8 cellular contexts compared by ENCODE assay signal in the genomic region with DNA sequence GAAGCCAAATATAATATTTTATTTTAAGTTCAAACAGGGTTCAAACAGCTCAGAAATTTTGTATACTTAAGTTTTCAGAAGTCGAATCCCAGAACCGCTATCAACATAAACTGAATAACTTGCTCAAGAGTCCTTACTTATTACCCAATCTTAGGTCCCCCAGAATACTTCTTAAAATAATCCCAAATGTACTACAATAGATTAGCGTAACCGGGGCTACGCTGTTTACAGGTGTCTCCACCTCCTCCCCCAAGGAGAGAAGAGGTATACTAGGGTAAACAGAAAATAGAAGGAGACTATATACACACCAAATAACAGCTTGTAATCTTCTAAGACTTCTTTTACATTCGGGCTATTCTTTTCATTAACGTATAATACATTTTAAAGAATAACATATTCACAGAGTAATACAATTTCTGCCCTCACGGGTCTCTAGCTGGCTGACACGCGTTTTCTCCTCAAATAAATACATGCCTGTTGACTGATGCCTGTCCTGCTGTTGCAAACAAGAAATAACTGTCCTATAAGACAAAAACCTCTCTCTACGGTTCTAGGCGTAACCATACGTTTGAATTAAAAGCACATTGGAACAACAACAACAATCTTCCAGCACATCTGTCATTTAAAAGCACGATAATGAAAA. TPM values are rescaled to one million over a fixed set of nuclear protein-coding genes. Genes with fewer than 3 reads are reported as not detected.
DNase-seq lines count a peak whose midpoint lies in the region; ATAC-seq and TF ChIP-seq lines count a peak whose summit lies in the region.

No MANE protein-coding gene starts in this region.

- DNase-seq in CD8-positive, alpha-beta T cell: no peak
- DNase-seq in HuH-7.5 (ENCODE audit: low spot score) (peak; percentile 22), hepatocyte (ENCODE audit: low spot score) (peak; percentile 14), smooth muscle cell (lab: John Stamatoyannopoulos, UW; ENCODE audit: unreplicated experiment) (no peak), DMS153 treated with DMSO at 0.1 percent for 48 hours (lab: John Stamatoyannopoulos, UW; ENCODE audit: unreplicated experiment) (no peak), NCI-H446 (lab: John Stamatoyannopoulos, UW) (no peak)
- no peak for DNase-seq in activated T-helper 1 cell treated with anti-CD3 and anti-CD28 coated beads, Interleukin-12 subunit alpha, Interleukin-12 subunit beta, Interleukin-2, Interleukin-4 antibody, amounts not matched to agents 30 ng/mL and 10 ng/mL and 1 ng/mL, durations not matched to agents 14 hours and 24 hours and 36 hours (ENCODE audit: low spot score)

- H3K4me1 ChIP-seq in CD8-positive, alpha-beta T cell (ENCODE audit: insufficient read depth, low read length): peaks cover 31% of the 10 kb centered on the region
- H3K4me1 ChIP-seq in hepatocyte (ENCODE audit: insufficient read depth) (peaks cover 13% of the 10 kb centered on the region), smooth muscle cell (ENCODE audit: low read depth) (peaks cover 8% of the 10 kb centered on the region)

- no peaks in the 10 kb centered on the region for H3K36me3 ChIP-seq in CD8-positive, alpha-beta T cell (ENCODE audit: insufficient read depth, low read length)
- H3K36me3 ChIP-seq in hepatocyte (replicated peaks; ENCODE audit: insufficient read depth, low read depth) (no peaks in the 10 kb centered on the region), smooth muscle cell (ENCODE audit: low read depth) (no peaks in the 10 kb centered on the region)

- H3K9me3 Mint-ChIP-seq in CD8-positive, alpha-beta T cell: no peaks in the 10 kb centered on the region
- H3K9me3 Mint-ChIP-seq in activated T-helper 1 cell treated with anti-CD3 and anti-CD28 coated beads, Interleukin-12 subunit alpha, Interleukin-12 subunit beta, Interleukin-2, Interleukin-4 antibody, amounts not matched to agents 30 ng/mL and 10 ng/mL and 1 ng/mL, durations not matched to agents 14 hours and 24 hours and 36 hours: no peaks in the 10 kb centered on the region

- WGBS in hepatocyte (ENCODE audit: low lambda C conversion rate, missing lambda C conversion rate): 11% methylated on average over 14 of the region's 14 CpGs
- WGBS in smooth muscle cell (ENCODE audit: low lambda C conversion rate): 25% methylated on average over 14 of the region's 14 CpGs

- intact Hi-C loops in CD8-positive, alpha-beta T cell (cut with DNase I, micrococcal nuclease): loop anchor here (2.0 to 5.0 kb wide), 3 partner anchors 34 to 179 kb away; partner anchors contain the start of gene INTS14 (in 2 of the 2)
- intact Hi-C loops in activated T-helper 1 cell treated with anti-CD3 and anti-CD28 coated beads, Interleukin-12 subunit alpha, Interleukin-12 subunit beta, Interleukin-2, Interleukin-4 antibody, amounts not matched to agents 30 ng/mL and 10 ng/mL and 1 ng/mL, durations not matched to agents 14 hours and 24 hours and 36 hours (cut with micrococcal nuclease): loop anchor here (2.0 to 10.0 kb wide), 3 partner anchors 260 to 896 kb away; partner anchors contain the start of genes HACD3 and MAP2K1

- no peaks in the 10 kb centered on the region for H3K9me2 ChIP-seq in hepatocyte (replicated peaks; ENCODE audit: insufficient read depth)

- POLR2A ChIA-PET in CD8-positive, alpha-beta T cell (lab: Charles Lee): interaction anchor here (0.7 to 4.4 kb wide), 16 partner anchors 8 to 78 kb away, joined by 3 to 53 read pairs (median 8); partner anchors contain the start of gene RAB11A

- no peaks in the 10 kb centered on the region for H3F3A ChIP-seq in smooth muscle cell (ENCODE audit: low read depth)

- H3K4me2 ChIP-seq in hepatocyte: peak overlapping the region; percentile 78
- H3K4me2 ChIP-seq in smooth muscle cell: peak overlapping the region; percentile 92

- CTCF ChIA-PET in CD8-positive, alpha-beta T cell (lab: Charles Lee): interaction anchor here (1.3 to 5.1 kb wide), 8 partner anchors 11 to 90 kb away, joined by 3 to 27 read pairs (median 5); no protein-coding TSS in a partner anchor

- H3K27me3 ChIP-seq in CD8-positive, alpha-beta T cell (ENCODE audit: insufficient read depth, low read length): no peaks in the 10 kb centered on the region
- H3K27me3 ChIP-seq in hepatocyte: no peaks in the 10 kb centered on the region
- H3K27me3 ChIP-seq in smooth muscle cell (ENCODE audit: low read depth): no peaks in the 10 kb centered on the region

- ATAC-seq in CD8-positive, alpha-beta T cell: no peak
- no peak for ATAC-seq in GM21447 (IDR thresholded peaks at IDR 0.05; ENCODE audit: unreplicated experiment)

- peak overlapping the region; percentile 72 for H3K4me3 ChIP-seq in CD8-positive, alpha-beta T cell (ENCODE audit: low read depth, low read length)
- H3K4me3 ChIP-seq in hepatocyte (peak overlapping the region; percentile 80), smooth muscle cell (peak overlapping the region; percentile 61)

- TF ChIP-seq CTCF in CD8-positive, alpha-beta T cell (IDR thresholded peaks at IDR 0.05): no peak
- no peak for TF ChIP-seq CTCF in hepatocyte (IDR thresholded peaks at IDR 0.05; ENCODE audit: poor library complexity)
- no peak for TF ChIP-seq CTCF in smooth muscle cell (IDR thresholded peaks at IDR 0.05; ENCODE audit: borderline replicate concordance, insufficient read depth, poor library complexity, severe bottlenecking)

- H4K20me1 ChIP-seq in hepatocyte (ENCODE audit: insufficient read depth, poor library complexity, severe bottlenecking): no peaks in the 10 kb centered on the region
- H4K20me1 ChIP-seq in smooth muscle cell (ENCODE audit: low read depth): peaks cover 5% of the 10 kb centered on the region

- H3K27ac Mint-ChIP-seq in CD8-positive, alpha-beta T cell: peak overlapping the region; percentile 86
- H3K27ac Mint-ChIP-seq in activated T-helper 1 cell treated with anti-CD3 and anti-CD28 coated beads, Interleukin-12 subunit alpha, Interleukin-12 subunit beta, Interleukin-2, Interleukin-4 antibody, amounts not matched to agents 30 ng/mL and 10 ng/mL and 1 ng/mL, durations not matched to agents 14 hours and 24 hours and 36 hours: peak overlapping the region; percentile 91

- H3K4me1 Mint-ChIP-seq in CD8-positive, alpha-beta T cell (ENCODE audit: low read depth): peaks cover 48% of the 10 kb centered on the region
- peaks cover 58% of the 10 kb centered on the region for H3K4me1 Mint-ChIP-seq in activated T-helper 1 cell treated with anti-CD3 and anti-CD28 coated beads, Interleukin-12 subunit alpha, Interleukin-12 subunit beta, Interleukin-2, Interleukin-4 antibody, amounts not matched to agents 30 ng/mL and 10 ng/mL and 1 ng/mL, durations not matched to agents 14 hours and 24 hours and 36 hours (ENCODE audit: low read depth)

- peak overlapping the region; percentile 88 for H3K4me3 Mint-ChIP-seq in CD8-positive, alpha-beta T cell
- peak overlapping the region; percentile 89 for H3K4me3 Mint-ChIP-seq in activated T-helper 1 cell treated with anti-CD3 and anti-CD28 coated beads, Interleukin-12 subunit alpha, Interleukin-12 subunit beta, Interleukin-2, Interleukin-4 antibody, amounts not matched to agents 30 ng/mL and 10 ng/mL and 1 ng/mL, durations not matched to agents 14 hours and 24 hours and 36 hours

- H3K27ac ChIP-seq in CD8-positive, alpha-beta T cell (ENCODE audit: low read depth, low read length): peak overlapping the region; percentile 84
- H3K27ac ChIP-seq in hepatocyte (peak overlapping the region; percentile 96), smooth muscle cell (ENCODE audit: low read depth) (peak overlapping the region; percentile 91)

- H3K79me2 ChIP-seq in hepatocyte (peaks cover 41% of the 10 kb centered on the region), smooth muscle cell (ENCODE audit: low read depth) (peaks cover 38% of the 10 kb centered on the region)

- H3K9me3 ChIP-seq in CD8-positive, alpha-beta T cell (ENCODE audit: low read length): no peaks in the 10 kb centered on the region
- H3K9me3 ChIP-seq in hepatocyte (ENCODE audit: low read depth) (no peaks in the 10 kb centered on the region), smooth muscle cell (replicated peaks; ENCODE audit: low read depth) (no peaks in the 10 kb centered on the region)

- peaks cover 15% of the 10 kb centered on the region for H3K36me3 Mint-ChIP-seq in CD8-positive, alpha-beta T cell
- peaks cover 6% of the 10 kb centered on the region for H3K36me3 Mint-ChIP-seq in activated T-helper 1 cell treated with anti-CD3 and anti-CD28 coated beads, Interleukin-12 subunit alpha, Interleukin-12 subunit beta, Interleukin-2, Interleukin-4 antibody, amounts not matched to agents 30 ng/mL and 10 ng/mL and 1 ng/mL, durations not matched to agents 14 hours and 24 hours and 36 hours (ENCODE audit: low read depth)

- H2AFZ ChIP-seq in hepatocyte (peak overlapping the region; percentile 64), smooth muscle cell (ENCODE audit: low read depth) (peak overlapping the region; percentile 17)

- peak overlapping the region; percentile 91 for H3K9ac ChIP-seq in smooth muscle cell (ENCODE audit: low read depth)

- H3K27me3 Mint-ChIP-seq in CD8-positive, alpha-beta T cell (ENCODE audit: low read depth): no peaks in the 10 kb centered on the region
- H3K27me3 Mint-ChIP-seq in activated T-helper 1 cell treated with anti-CD3 and anti-CD28 coated beads, Interleukin-12 subunit alpha, Interleukin-12 subunit beta, Interleukin-2, Interleukin-4 antibody, amounts not matched to agents 30 ng/mL and 10 ng/mL and 1 ng/mL, durations not matched to agents 14 hours and 24 hours and 36 hours (ENCODE audit: insufficient read depth): no peaks in the 10 kb centered on the region

RNA-seq across cellular contexts. Expression of gene DENND4A, which starts 1.3 kb away (rescaled TPM):
- total RNA-seq in CD8-positive, alpha-beta T cell: 100 to 1,000 TPM; 105 TPM
- 50.8 and 59.0 TPM in 2 replicates for total RNA-seq in activated T-helper 1 cell treated with anti-CD3 and anti-CD28 coated beads, Interleukin-12 subunit alpha, Interleukin-12 subunit beta, Interleukin-2, Interleukin-4 antibody, amounts not matched to agents 30 ng/mL and 10 ng/mL and 1 ng/mL, durations not matched to agents 14 hours and 24 hours and 36 hours
- total RNA-seq in hepatocyte (19.7 and 20.7 TPM in 2 replicates), smooth muscle cell (16.5 and 17.5 TPM in 2 replicates)
- polyA plus RNA-seq in hepatocyte (3.2 and 3.9 TPM in 2 replicates), smooth muscle cell (2.3 and 3.4 TPM in 2 replicates)

Comparison
In these comparisons a context has a peak if more than half of its experiments do, and no peak if none do; other contexts are left out.
1. DNase-seq: peak in HuH-7.5 (single experiment) and hepatocyte (single experiment); none in CD8-positive, alpha-beta T cell (0 of 7), activated T-helper 1 cell treated with anti-CD3 and anti-CD28 coated beads, Interleukin-12 subunit alpha, Interleukin-12 subunit beta, Interleukin-2, Interleukin-4 antibody, amounts not matched to agents 30 ng/mL and 10 ng/mL and 1 ng/mL, durations not matched to agents 14 hours and 24 hours and 36 hours (single experiment), smooth muscle cell (single experiment), DMS153 treated with DMSO at 0.1 percent for 48 hours (single experiment) and NCI-H446 (0 of 2).
2. Peak in every context shown above with its lines, with median percentiles within 50 percentile points of each other: H3K27ac ChIP-seq and H3K4me3 ChIP-seq.